ENCODE assay signal across 8 cellular contexts in genomic region chr19:42563352-42564210, GRCh38. TPM values are rescaled to one million over a fixed set of nuclear protein-coding genes. Genes with fewer than 3 reads are reported as not detected.
DNase-seq lines count a peak whose midpoint lies in the region; ATAC-seq, FAIRE-seq and TF ChIP-seq lines count a peak whose summit lies in the region.

No MANE protein-coding gene starts in this region.

- no peak overlapping the region for H3K4me3 ChIP-seq in HepG2 (replicated peaks in 1 of 3; ENCODE audit: insufficient read depth in 1 of 3, low read depth in 2 of 3, low read length in 3 of 3)
- H3K4me3 ChIP-seq in thyroid gland (replicated peaks in 1 of 3): no peak overlapping the region

- BruUV-seq in HepG2 (replicated peaks; lab: Mats Ljungman, UMichigan): no TSS peak

- TF ChIP-seq POLR2A in HepG2 (IDR thresholded peaks at IDR 0.05; ENCODE audit: insufficient read depth in 1 of 2, low read depth in 2 of 2, low read length in 2 of 2) (no peak), thyroid gland (IDR thresholded peaks at IDR 0.05) (no peak)

- H3K9ac ChIP-seq in HepG2 (ENCODE audit: insufficient read depth, low read depth, low read length): no peak overlapping the region

- H3K36me3 ChIP-seq in HepG2 (replicated peaks in 1 of 2; ENCODE audit: control insufficient read depth in 1 of 2, insufficient read depth in 2 of 2, low read length in 2 of 2) (no peaks in the 10 kb centered on the region), thyroid gland (no peaks in the 10 kb centered on the region)

- TF ChIP-seq EP300 in HepG2 (IDR thresholded peaks at IDR 0.05; ENCODE audit: low read depth in 2 of 2, low read length in 2 of 2): no peak
- no peak for TF ChIP-seq EP300 in HepG2 (CRISPR knock-in tag; IDR thresholded peaks at IDR 0.05; ENCODE audit: borderline replicate concordance)

- H3K27me3 ChIP-seq in HepG2 (ENCODE audit: control insufficient read depth in 1 of 2, insufficient read depth in 2 of 2, low read length in 2 of 2) (peaks cover 2 to 18% of the 10 kb centered on the region in 2 experiments; a peak in 4 of 5 replicates), thyroid gland (no peaks in the 10 kb centered on the region)

- no peak overlapping the region for H3K27ac ChIP-seq in HepG2 (ENCODE audit: extremely low read length, insufficient read depth, low read length)
- H3K27ac ChIP-seq in thyroid gland: no peak overlapping the region

- H3K4me1 ChIP-seq in HepG2 (ENCODE audit: insufficient read depth, low read length): peaks cover 38% of the 10 kb centered on the region
- no peaks in the 10 kb centered on the region for H3K4me1 ChIP-seq in thyroid gland

- intact Hi-C loops in HepG2 (cut with micrococcal nuclease; ENCODE audit: unreplicated experiment) (loop anchor here (1.0 kb wide), 1 partner anchor 33 kb away; no protein-coding TSS in a partner anchor), thyroid gland (cut with DNase I) (no loop called here)

- TF ChIP-seq CTCF in HepG2 (CRISPR knock-in tag; IDR thresholded peaks at IDR 0.05) (peak; percentile 77), thyroid gland (IDR thresholded peaks at IDR 0.05) (peak; percentile 21 to 69 (median 46))

- no peak overlapping the region for H2AFZ ChIP-seq in HepG2 (ENCODE audit: low read length)

- H3K9me3 ChIP-seq in HepG2 (ENCODE audit: low read length) (no peaks in the 10 kb centered on the region), thyroid gland (no peaks in the 10 kb centered on the region)

- peak; percentile 11 to 16 for DNase-seq in NCI-H524 (lab: John Stamatoyannopoulos, UW)
- DNase-seq in NCI-H524 treated with DMSO at 0.1 percent for 48 hours (lab: John Stamatoyannopoulos, UW): no peak
- peak; percentile 59 for DNase-seq in OCI-M1 (lab: John Stamatoyannopoulos, UW)
- DNase-seq in cerebellar cortex (ENCODE audit: low spot score): peak; percentile 87
- peak; percentile 39 for DNase-seq in HepG2 (ENCODE audit: low spot score)
- peak; percentile 20 to 36 for DNase-seq in thyroid gland

- in situ Hi-C loops in HepG2 (cut with HindIII; ENCODE audit: extremely low pct_ligation_motif_present, low pct_unique_long_range_greater_than_20kb): no loop called here

- H4K20me1 ChIP-seq in HepG2 (ENCODE audit: insufficient read depth, low read length): no peaks in the 10 kb centered on the region

- POLR2A ChIA-PET in HepG2 (lab: Yijun Ruan, JAX): no interaction called here

- ATAC-seq in HG03175 (IDR thresholded peaks at IDR 0.05; ENCODE audit: unreplicated experiment) (peak; percentile 49), HepG2 (peak; percentile 88), HG02759 (IDR thresholded peaks at IDR 0.05; ENCODE audit: unreplicated experiment) (no peak)

- no peaks in the 10 kb centered on the region for H3K79me2 ChIP-seq in HepG2 (ENCODE audit: insufficient read depth, low read length)

- no peak for TF ChIP-seq RAD21 in HepG2 (CRISPR knock-in tag; IDR thresholded peaks at IDR 0.05)

- FAIRE-seq in HepG2 (lab: Jason Lieb, UNC): peak; percentile 88

- WGBS in HepG2 (ENCODE audit: low lambda C conversion rate): 3% methylated on average over 7 of the region's 7 CpGs
- 14 to 17% methylated on average over 7 of the region's 7 CpGs for whole genome bisulfite sequencing in thyroid gland, 2 donors

- CTCF ChIA-PET in HepG2 (lab: Yijun Ruan, JAX; ENCODE audit: low intra/inter-chr PET ratio, low total read pairs): interaction anchor here (0.7 kb wide), 1 partner anchor 125 kb away, joined by 3 read pairs; no protein-coding TSS in a partner anchor

- H3K4me2 ChIP-seq in HepG2 (ENCODE audit: low read depth, low read length): no peak overlapping the region

TF ChIP-seq in HepG2, 621 proteins besides CTCF, POLR2A, EP300 and RAD21:
- TF ChIP-seq, protein P1, sequence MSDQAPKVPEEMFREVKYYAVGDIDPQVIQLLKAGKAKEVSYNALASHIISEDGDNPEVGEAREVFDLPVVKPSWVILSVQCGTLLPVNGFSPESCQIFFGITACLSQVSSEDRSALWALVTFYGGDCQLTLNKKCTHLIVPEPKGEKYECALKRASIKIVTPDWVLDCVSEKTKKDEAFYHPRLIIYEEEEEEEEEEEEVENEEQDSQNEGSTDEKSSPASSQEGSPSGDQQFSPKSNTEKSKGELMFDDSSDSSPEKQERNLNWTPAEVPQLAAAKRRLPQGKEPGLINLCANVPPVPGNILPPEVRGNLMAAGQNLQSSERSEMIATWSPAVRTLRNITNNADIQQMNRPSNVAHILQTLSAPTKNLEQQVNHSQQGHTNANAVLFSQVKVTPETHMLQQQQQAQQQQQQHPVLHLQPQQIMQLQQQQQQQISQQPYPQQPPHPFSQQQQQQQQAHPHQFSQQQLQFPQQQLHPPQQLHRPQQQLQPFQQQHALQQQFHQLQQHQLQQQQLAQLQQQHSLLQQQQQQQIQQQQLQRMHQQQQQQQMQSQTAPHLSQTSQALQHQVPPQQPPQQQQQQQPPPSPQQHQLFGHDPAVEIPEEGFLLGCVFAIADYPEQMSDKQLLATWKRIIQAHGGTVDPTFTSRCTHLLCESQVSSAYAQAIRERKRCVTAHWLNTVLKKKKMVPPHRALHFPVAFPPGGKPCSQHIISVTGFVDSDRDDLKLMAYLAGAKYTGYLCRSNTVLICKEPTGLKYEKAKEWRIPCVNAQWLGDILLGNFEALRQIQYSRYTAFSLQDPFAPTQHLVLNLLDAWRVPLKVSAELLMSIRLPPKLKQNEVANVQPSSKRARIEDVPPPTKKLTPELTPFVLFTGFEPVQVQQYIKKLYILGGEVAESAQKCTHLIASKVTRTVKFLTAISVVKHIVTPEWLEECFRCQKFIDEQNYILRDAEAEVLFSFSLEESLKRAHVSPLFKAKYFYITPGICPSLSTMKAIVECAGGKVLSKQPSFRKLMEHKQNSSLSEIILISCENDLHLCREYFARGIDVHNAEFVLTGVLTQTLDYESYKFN (CRISPR knock-in tag; conservative IDR thresholded peaks at IDR 0.05): no peak
- peak; percentile 38; the same call in 1 of the 2 replicates for TF ChIP-seq SMC3 (IDR thresholded peaks at IDR 0.05; ENCODE audit: low read length)
- peak; percentile 60 for TF ChIP-seq STAG1 (CRISPR knock-in tag; IDR thresholded peaks at IDR 0.05)
- TF ChIP-seq ZFX (CRISPR knock-in tag; IDR thresholded peaks at IDR 0.05; ENCODE audit: low read depth): peak; percentile 48; the same call in 1 of the 2 replicates

RNA-seq across cellular contexts. Expression of gene CEACAM8, which starts 31.1 kb away (rescaled TPM):
- total RNA-seq in HepG2 (2016; rRNA removed; fragmentation: Illumina TruSeq; extraction: Trizol): not detected in 2 replicates
- not detected in 2 replicates for total RNA-seq in HepG2 (2016; cell fraction: cytosol; rRNA removed; fragmentation: Illumina TruSeq; extraction: Trizol; ENCODE audit: low read depth)
- total RNA-seq in HepG2 (2016; cell fraction: insoluble cytoplasmic fraction; rRNA removed; fragmentation: Illumina TruSeq; extraction: Trizol): not detected in 2 replicates
- not detected in 2 replicates for total RNA-seq in HepG2 (2016; cell fraction: membrane; rRNA removed; fragmentation: Illumina TruSeq; extraction: Trizol)
- total RNA-seq in HepG2 (2016; cell fraction: nucleus; rRNA removed; fragmentation: Illumina TruSeq; extraction: Trizol): not detected in 2 replicates
- polyA plus RNA-seq in HepG2 (2011; rRNA removed): not detected in 2 replicates
- not detected in 2 replicates for polyA plus RNA-seq in HepG2 (2011; cell fraction: cytosol; rRNA removed)
- not detected in 2 replicates for polyA plus RNA-seq in HepG2 (2011; cell fraction: nucleus; rRNA removed)
- polyA plus RNA-seq in HepG2 (2012): not detected in 2 replicates
- polyA plus RNA-seq in HepG2 (2016; cell fraction: cytosol; fragmentation: Illumina TruSeq; extraction: Trizol; ENCODE audit: low read depth): not detected in 2 replicates
- polyA plus RNA-seq in HepG2 (2016; cell fraction: insoluble cytoplasmic fraction; fragmentation: Illumina TruSeq; extraction: Trizol; ENCODE audit: low read depth): not detected in 2 replicates
- not detected in 2 replicates for polyA plus RNA-seq in HepG2 (2016; cell fraction: membrane; fragmentation: Illumina TruSeq; extraction: Trizol; ENCODE audit: low read depth)
- polyA plus RNA-seq in HepG2 (2016; cell fraction: nucleus; fragmentation: Illumina TruSeq; extraction: Trizol; ENCODE audit: insufficient read depth, low read depth): not detected in 2 replicates
- not detected in 2 replicates for polyA minus RNA-seq in HepG2 (2011; rRNA and poly(A)+ RNA removed; ENCODE audit: low replicate concordance)
- not detected in 2 replicates for polyA minus RNA-seq in HepG2 (2011; cell fraction: cytosol; rRNA and poly(A)+ RNA removed)
- polyA minus RNA-seq in HepG2 (2011; cell fraction: nucleus; rRNA and poly(A)+ RNA removed): not detected in 2 replicates
- not detected for total RNA-seq in thyroid gland

RNA-seq across cellular contexts. Expression of gene CEACAM1, which starts 35.3 kb away (rescaled TPM):
- total RNA-seq in HepG2 (2016; rRNA removed; fragmentation: Illumina TruSeq; extraction: Trizol): 9.6 and 13.5 TPM in 2 replicates
- 2.4 and 3.1 TPM in 2 replicates for total RNA-seq in HepG2 (2016; cell fraction: cytosol; rRNA removed; fragmentation: Illumina TruSeq; extraction: Trizol; ENCODE audit: low read depth)
- total RNA-seq in HepG2 (2016; cell fraction: insoluble cytoplasmic fraction; rRNA removed; fragmentation: Illumina TruSeq; extraction: Trizol): 8.3 and 13.2 TPM in 2 replicates
- 7.7 and 9.3 TPM in 2 replicates for total RNA-seq in HepG2 (2016; cell fraction: membrane; rRNA removed; fragmentation: Illumina TruSeq; extraction: Trizol)
- 22.7 and 31.8 TPM in 2 replicates for total RNA-seq in HepG2 (2016; cell fraction: nucleus; rRNA removed; fragmentation: Illumina TruSeq; extraction: Trizol)
- polyA plus RNA-seq in HepG2 (2011; rRNA removed): 272 and 332 TPM in 2 replicates
- polyA plus RNA-seq in HepG2 (2011; cell fraction: cytosol; rRNA removed): 102 and 103 TPM in 2 replicates
- 369 and 382 TPM in 2 replicates for polyA plus RNA-seq in HepG2 (2011; cell fraction: nucleus; rRNA removed)
- polyA plus RNA-seq in HepG2 (2012): 97.8 and 119 TPM in 2 replicates
- 4.9 and 5.5 TPM in 2 replicates for polyA plus RNA-seq in HepG2 (2016; cell fraction: cytosol; fragmentation: Illumina TruSeq; extraction: Trizol; ENCODE audit: low read depth)
- 23.8 and 26.6 TPM in 2 replicates for polyA plus RNA-seq in HepG2 (2016; cell fraction: insoluble cytoplasmic fraction; fragmentation: Illumina TruSeq; extraction: Trizol; ENCODE audit: low read depth)
- polyA plus RNA-seq in HepG2 (2016; cell fraction: membrane; fragmentation: Illumina TruSeq; extraction: Trizol; ENCODE audit: low read depth): 8.8 and 10.6 TPM in 2 replicates
- 77.3 and 85.7 TPM in 2 replicates for polyA plus RNA-seq in HepG2 (2016; cell fraction: nucleus; fragmentation: Illumina TruSeq; extraction: Trizol; ENCODE audit: insufficient read depth, low read depth)
- 0.07 and 87.5 TPM in 2 replicates for polyA minus RNA-seq in HepG2 (2011; rRNA and poly(A)+ RNA removed; ENCODE audit: low replicate concordance)
- polyA minus RNA-seq in HepG2 (2011; cell fraction: cytosol; rRNA and poly(A)+ RNA removed): 61.3 and 65.7 TPM in 2 replicates
- 122 and 160 TPM in 2 replicates for polyA minus RNA-seq in HepG2 (2011; cell fraction: nucleus; rRNA and poly(A)+ RNA removed)
- 10 to 100 TPM in 1 of 4 donors, 1 to 10 TPM in 3; 2.1 to 21.5 (median 3.6) TPM for total RNA-seq in thyroid gland
